ENCODE assay signal across 1 cellular context in the genomic region with DNA sequence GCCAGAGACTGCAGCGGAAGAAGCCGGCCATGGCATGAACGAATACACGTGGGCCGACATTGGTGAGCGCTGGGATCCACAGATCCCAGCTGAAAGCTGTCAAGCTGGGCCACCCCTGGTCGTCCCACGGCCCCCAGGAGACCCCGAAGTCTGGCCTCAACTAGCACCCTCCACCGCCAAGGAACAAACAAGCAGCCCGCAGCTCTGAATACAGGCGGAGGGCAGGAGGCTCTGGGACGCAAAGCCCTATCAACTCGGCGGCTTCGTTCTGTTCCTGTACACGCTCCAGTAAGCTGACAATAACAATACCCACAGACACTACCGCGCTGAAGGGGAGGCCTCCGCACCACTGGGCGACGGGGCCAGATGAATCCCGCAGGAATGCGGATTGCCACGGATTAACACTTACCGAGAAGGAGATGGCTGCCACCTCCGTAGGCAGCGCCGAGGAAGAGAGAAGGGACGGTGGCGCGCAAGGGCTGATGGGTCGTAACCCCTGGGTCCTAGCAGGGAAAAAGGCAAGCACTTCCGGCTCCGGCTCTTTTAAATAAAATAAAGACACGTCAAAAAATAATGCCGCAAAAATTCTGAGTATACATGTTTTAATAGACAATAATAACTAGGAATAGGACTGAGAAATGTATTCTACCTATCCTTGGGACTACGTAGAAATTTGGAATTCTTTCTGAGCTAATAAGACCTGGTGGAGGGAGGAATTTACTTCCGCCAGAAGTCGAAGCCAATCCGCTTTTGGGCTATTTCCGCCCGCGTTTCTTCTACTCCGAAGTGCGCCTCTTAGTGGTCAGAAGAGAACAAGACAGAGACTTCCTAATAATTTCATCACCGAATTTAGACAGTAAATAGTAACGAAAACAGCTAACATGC.
TF ChIP-seq lines count a peak whose summit lies in the region.

TSS of gene RPL32 (minus strand) at position 481 of the 885 bp plus-strand sequence. CDS start 1,328 bp downstream, outside the sequence.

TF ChIP-seq in HepG2, 621 proteins besides CTCF, POLR2A, EP300 and RAD21 (continued from another document and continues in another):
- TF ChIP-seq NFKBIZ (CRISPR knock-in tag; IDR thresholded peaks at IDR 0.05): no peak
- peak; percentile 15; the same call in 1 of the 2 replicates for TF ChIP-seq REPIN1 (CRISPR knock-in tag; IDR thresholded peaks at IDR 0.05; ENCODE audit: borderline replicate concordance, low read depth)
- TF ChIP-seq, protein P1, sequence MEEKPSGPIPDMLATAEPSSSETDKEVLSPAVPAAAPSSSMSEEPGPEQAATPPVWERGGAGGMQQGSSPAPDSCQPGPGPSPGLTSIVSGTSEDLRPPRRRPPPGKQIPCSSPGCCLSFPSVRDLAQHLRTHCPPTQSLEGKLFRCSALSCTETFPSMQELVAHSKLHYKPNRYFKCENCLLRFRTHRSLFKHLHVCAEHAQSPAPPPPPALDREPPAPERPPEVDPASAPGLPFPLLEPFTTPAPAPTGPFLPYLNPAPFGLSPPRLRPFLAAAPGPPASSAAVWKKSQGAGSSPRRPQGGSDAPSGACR (CRISPR knock-in tag; IDR thresholded peaks at IDR 0.05): no peak
- peak; percentile 46; the same call in 1 of the 2 replicates for TF ChIP-seq ISL2 (CRISPR knock-in tag; IDR thresholded peaks at IDR 0.05)
- no peak for TF ChIP-seq ZNF432 (CRISPR knock-in tag; IDR thresholded peaks at IDR 0.05; ENCODE audit: borderline replicate concordance)
- TF ChIP-seq ASH2L (IDR thresholded peaks at IDR 0.05; ENCODE audit: insufficient read length, low read depth, low read length): peak; percentile 97
- no peak for TF ChIP-seq ZNF883 (CRISPR knock-in tag; IDR thresholded peaks at IDR 0.05; ENCODE audit: not compliant biosample characterization)
- TF ChIP-seq ATRX (CRISPR knock-in tag; IDR thresholded peaks at IDR 0.05; ENCODE audit: borderline replicate concordance): no peak
- no peak for TF ChIP-seq ZNF235 (CRISPR knock-in tag; IDR thresholded peaks at IDR 0.05; ENCODE audit: borderline replicate concordance)
- TF ChIP-seq ZMYM3 (CRISPR knock-in tag; IDR thresholded peaks at IDR 0.05): no peak
- TF ChIP-seq, protein P2, sequence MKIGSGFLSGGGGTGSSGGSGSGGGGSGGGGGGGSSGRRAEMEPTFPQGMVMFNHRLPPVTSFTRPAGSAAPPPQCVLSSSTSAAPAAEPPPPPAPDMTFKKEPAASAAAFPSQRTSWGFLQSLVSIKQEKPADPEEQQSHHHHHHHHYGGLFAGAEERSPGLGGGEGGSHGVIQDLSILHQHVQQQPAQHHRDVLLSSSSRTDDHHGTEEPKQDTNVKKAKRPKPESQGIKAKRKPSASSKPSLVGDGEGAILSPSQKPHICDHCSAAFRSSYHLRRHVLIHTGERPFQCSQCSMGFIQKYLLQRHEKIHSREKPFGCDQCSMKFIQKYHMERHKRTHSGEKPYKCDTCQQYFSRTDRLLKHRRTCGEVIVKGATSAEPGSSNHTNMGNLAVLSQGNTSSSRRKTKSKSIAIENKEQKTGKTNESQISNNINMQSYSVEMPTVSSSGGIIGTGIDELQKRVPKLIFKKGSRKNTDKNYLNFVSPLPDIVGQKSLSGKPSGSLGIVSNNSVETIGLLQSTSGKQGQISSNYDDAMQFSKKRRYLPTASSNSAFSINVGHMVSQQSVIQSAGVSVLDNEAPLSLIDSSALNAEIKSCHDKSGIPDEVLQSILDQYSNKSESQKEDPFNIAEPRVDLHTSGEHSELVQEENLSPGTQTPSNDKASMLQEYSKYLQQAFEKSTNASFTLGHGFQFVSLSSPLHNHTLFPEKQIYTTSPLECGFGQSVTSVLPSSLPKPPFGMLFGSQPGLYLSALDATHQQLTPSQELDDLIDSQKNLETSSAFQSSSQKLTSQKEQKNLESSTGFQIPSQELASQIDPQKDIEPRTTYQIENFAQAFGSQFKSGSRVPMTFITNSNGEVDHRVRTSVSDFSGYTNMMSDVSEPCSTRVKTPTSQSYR (CRISPR knock-in tag; IDR thresholded peaks at IDR 0.05; ENCODE audit: borderline replicate concordance): peak; percentile 40; the same call in 1 of the 2 replicates
- TF ChIP-seq ZNF552 (CRISPR knock-in tag; IDR thresholded peaks at IDR 0.05; ENCODE audit: borderline replicate concordance): peak; percentile 79; the same call in 1 of the 2 replicates
- 0 out of 2 replicates have a peak, but pooled peaks have one; percentile 21 for TF ChIP-seq ZFAT (CRISPR knock-in tag; conservative IDR thresholded peaks at IDR 0.05)
- TF ChIP-seq KLF13 (CRISPR knock-in tag; IDR thresholded peaks at IDR 0.05): no peak
- TF ChIP-seq ZNF549 (CRISPR knock-in tag; IDR thresholded peaks at IDR 0.05): no peak
- peak; percentile 66 for TF ChIP-seq MED1 (CRISPR knock-in tag; IDR thresholded peaks at IDR 0.05)
- no peak for TF ChIP-seq ZNF207 (IDR thresholded peaks at IDR 0.05; ENCODE audit: borderline replicate concordance)
- TF ChIP-seq ZNF383 (CRISPR knock-in tag; IDR thresholded peaks at IDR 0.05; ENCODE audit: borderline replicate concordance): no peak
- TF ChIP-seq KAT2B (IDR thresholded peaks at IDR 0.05; ENCODE audit: borderline replicate concordance, low read depth, low read length): no peak
- peak; percentile 98 for TF ChIP-seq POLR2G (IDR thresholded peaks at IDR 0.05; ENCODE audit: low read depth, low read length)
- no peak for TF ChIP-seq SIX1 (CRISPR knock-in tag; IDR thresholded peaks at IDR 0.05; ENCODE audit: borderline replicate concordance)
- TF ChIP-seq, protein P3, sequence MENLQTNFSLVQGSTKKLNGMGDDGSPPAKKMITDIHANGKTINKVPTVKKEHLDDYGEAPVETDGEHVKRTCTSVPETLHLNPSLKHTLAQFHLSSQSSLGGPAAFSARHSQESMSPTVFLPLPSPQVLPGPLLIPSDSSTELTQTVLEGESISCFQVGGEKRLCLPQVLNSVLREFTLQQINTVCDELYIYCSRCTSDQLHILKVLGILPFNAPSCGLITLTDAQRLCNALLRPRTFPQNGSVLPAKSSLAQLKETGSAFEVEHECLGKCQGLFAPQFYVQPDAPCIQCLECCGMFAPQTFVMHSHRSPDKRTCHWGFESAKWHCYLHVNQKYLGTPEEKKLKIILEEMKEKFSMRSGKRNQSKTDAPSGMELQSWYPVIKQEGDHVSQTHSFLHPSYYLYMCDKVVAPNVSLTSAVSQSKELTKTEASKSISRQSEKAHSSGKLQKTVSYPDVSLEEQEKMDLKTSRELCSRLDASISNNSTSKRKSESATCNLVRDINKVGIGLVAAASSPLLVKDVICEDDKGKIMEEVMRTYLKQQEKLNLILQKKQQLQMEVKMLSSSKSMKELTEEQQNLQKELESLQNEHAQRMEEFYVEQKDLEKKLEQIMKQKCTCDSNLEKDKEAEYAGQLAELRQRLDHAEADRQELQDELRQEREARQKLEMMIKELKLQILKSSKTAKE (CRISPR knock-in tag; IDR thresholded peaks at IDR 0.05; ENCODE audit: borderline replicate concordance): no peak
- TF ChIP-seq ZZZ3 (CRISPR knock-in tag; IDR thresholded peaks at IDR 0.05; ENCODE audit: borderline replicate concordance): peak; percentile 81; the same call in 1 of the 2 replicates
- TF ChIP-seq FOSL1 (CRISPR knock-in tag; IDR thresholded peaks at IDR 0.05; ENCODE audit: borderline replicate concordance): no peak
- no peak for TF ChIP-seq HNRNPK (IDR thresholded peaks at IDR 0.05; ENCODE audit: low read depth, low read length, poor library complexity, severe bottlenecking)
- TF ChIP-seq ZNF576 (CRISPR knock-in tag; IDR thresholded peaks at IDR 0.05): no peak
- peak; percentile 87 for TF ChIP-seq YY1 (IDR thresholded peaks at IDR 0.05; ENCODE audit: insufficient read depth, insufficient replicate concordance, low read depth, low read length)
- no peak for TF ChIP-seq FOXO1 (CRISPR knock-in tag; IDR thresholded peaks at IDR 0.05)
- no peak for TF ChIP-seq MAZ (IDR thresholded peaks at IDR 0.05; ENCODE audit: borderline replicate concordance, low read depth, low read length)
- TF ChIP-seq MAZ (CRISPR knock-in tag; IDR thresholded peaks at IDR 0.05; ENCODE audit: low read depth): peak; percentile 37; the same call in 1 of the 2 replicates
- peak; percentile 94 for TF ChIP-seq GABPB1 (CRISPR knock-in tag; IDR thresholded peaks at IDR 0.05)
- TF ChIP-seq ZMAT5 (CRISPR knock-in tag; IDR thresholded peaks at IDR 0.05; ENCODE audit: borderline replicate concordance, low read depth): no peak
- TF ChIP-seq TOE1 (CRISPR knock-in tag; IDR thresholded peaks at IDR 0.05): no peak
- TF ChIP-seq ZNF142 (CRISPR knock-in tag; IDR thresholded peaks at IDR 0.05): peak; percentile 85
- no peak; the same call in 1 of the 2 replicates for TF ChIP-seq BORCS8-MEF2B (CRISPR knock-in tag; IDR thresholded peaks at IDR 0.05)
- no peak for TF ChIP-seq FIP1L1 (IDR thresholded peaks at IDR 0.05; ENCODE audit: borderline replicate concordance, insufficient read depth, low read depth, low read length)
- TF ChIP-seq HDAC6 (IDR thresholded peaks at IDR 0.05; ENCODE audit: low read depth, low read length): no peak
- TF ChIP-seq, protein P4, sequence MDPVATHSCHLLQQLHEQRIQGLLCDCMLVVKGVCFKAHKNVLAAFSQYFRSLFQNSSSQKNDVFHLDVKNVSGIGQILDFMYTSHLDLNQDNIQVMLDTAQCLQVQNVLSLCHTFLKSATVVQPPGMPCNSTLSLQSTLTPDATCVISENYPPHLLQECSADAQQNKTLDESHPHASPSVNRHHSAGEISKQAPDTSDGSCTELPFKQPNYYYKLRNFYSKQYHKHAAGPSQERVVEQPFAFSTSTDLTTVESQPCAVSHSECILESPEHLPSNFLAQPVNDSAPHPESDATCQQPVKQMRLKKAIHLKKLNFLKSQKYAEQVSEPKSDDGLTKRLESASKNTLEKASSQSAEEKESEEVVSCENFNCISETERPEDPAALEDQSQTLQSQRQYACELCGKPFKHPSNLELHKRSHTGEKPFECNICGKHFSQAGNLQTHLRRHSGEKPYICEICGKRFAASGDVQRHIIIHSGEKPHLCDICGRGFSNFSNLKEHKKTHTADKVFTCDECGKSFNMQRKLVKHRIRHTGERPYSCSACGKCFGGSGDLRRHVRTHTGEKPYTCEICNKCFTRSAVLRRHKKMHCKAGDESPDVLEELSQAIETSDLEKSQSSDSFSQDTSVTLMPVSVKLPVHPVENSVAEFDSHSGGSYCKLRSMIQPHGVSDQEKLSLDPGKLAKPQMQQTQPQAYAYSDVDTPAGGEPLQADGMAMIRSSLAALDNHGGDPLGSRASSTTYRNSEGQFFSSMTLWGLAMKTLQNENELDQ (CRISPR knock-in tag; IDR thresholded peaks at IDR 0.05; ENCODE audit: borderline replicate concordance): no peak
- 0 out of 2 replicates have a peak, but pooled peaks have one; percentile 25 for TF ChIP-seq TSC22D2 (CRISPR knock-in tag; IDR thresholded peaks at IDR 0.05; ENCODE audit: borderline replicate concordance)
- peak; percentile 83 for TF ChIP-seq ZNF614 (CRISPR knock-in tag; IDR thresholded peaks at IDR 0.05; ENCODE audit: borderline replicate concordance)
- 0 out of 2 replicates have a peak, but pooled peaks have one; percentile 51 for TF ChIP-seq ZFYVE20 (CRISPR knock-in tag; IDR thresholded peaks at IDR 0.05; ENCODE audit: borderline replicate concordance, low read depth)
- no peak for TF ChIP-seq IRX3 (CRISPR knock-in tag; IDR thresholded peaks at IDR 0.05; ENCODE audit: borderline replicate concordance, low read depth)
- no peak for TF ChIP-seq NFYC (CRISPR knock-in tag; IDR thresholded peaks at IDR 0.05)
- TF ChIP-seq ZNF605 (CRISPR knock-in tag; IDR thresholded peaks at IDR 0.05): no peak
- TF ChIP-seq NFKB2 (CRISPR knock-in tag; IDR thresholded peaks at IDR 0.05; ENCODE audit: borderline replicate concordance): peak; percentile 80
- peak; percentile 99 for TF ChIP-seq MYC (CRISPR knock-in tag; IDR thresholded peaks at IDR 0.05; ENCODE audit: borderline replicate concordance)
- TF ChIP-seq RXRA (CRISPR knock-in tag; IDR thresholded peaks at IDR 0.05): peak; percentile 16; the same call in 1 of the 2 replicates
- 0 out of 2 replicates have a peak, but pooled peaks have one; percentile 63 for TF ChIP-seq ZNF335 (CRISPR knock-in tag; IDR thresholded peaks at IDR 0.05)
